13 cellular contexts compared by ENCODE assay signal in the genomic region with DNA sequence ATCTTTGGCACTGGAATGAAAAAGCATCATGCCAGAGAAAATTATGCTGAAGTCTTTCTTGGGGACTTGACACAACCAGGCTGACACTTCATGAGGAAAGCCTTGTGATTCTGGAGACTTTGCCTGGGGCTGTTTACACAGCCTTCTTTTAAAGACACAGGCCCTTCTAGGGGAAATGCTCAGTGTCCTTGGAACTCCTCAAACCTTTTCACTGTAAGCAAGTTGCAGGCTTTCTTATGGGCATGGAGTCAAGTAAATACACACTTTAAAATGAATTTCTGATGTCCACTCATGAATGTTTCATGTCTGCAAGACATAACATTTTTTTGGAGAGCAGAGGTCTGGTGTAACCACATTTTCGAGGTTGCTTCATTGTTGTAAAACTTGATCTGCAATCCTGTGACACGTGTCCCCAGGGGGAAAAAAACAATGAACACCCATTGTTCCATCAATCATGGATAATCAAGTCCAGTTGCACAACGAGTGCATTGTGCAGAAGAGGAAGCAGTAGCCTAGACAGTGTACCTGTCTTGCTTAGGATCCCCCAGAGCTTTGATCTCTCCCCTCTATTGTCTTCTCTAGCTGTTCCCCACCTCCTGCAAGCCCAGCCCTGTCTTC.
DNase-seq lines count a peak whose midpoint lies in the region; ATAC-seq, FAIRE-seq and TF ChIP-seq lines count a peak whose summit lies in the region.
"Had no signal": no experiment of that assay in that cellular context is flagged by ENCODE, and none has a peak within 500 bp of the region (broad histone marks: within the 10 kb centered on the region; RNA-seq: fewer than 3 reads in every experiment).

No MANE protein-coding gene starts in this region.

- H3K4me2 ChIP-seq in hepatocyte: no peak overlapping the region
- H3K4me2 ChIP-seq: A549 had no signal

- no peaks in the 10 kb centered on the region for H3K36me3 ChIP-seq in right atrium auricular region
- no peaks in the 10 kb centered on the region for H3K36me3 ChIP-seq in breast epithelium
- H3K36me3 ChIP-seq in hepatocyte (replicated peaks; ENCODE audit: insufficient read depth, low read depth): no peaks in the 10 kb centered on the region
- H3K36me3 ChIP-seq: Peyer's patch had no signal

- peaks cover 0 to 44% of the 10 kb centered on the region in 2 donors for H3K4me1 ChIP-seq in right atrium auricular region
- no peaks in the 10 kb centered on the region for H3K4me1 ChIP-seq in breast epithelium
- peaks cover 20% of the 10 kb centered on the region for H3K4me1 ChIP-seq in hepatocyte (ENCODE audit: insufficient read depth)
- H3K4me1 ChIP-seq: Peyer's patch had no signal

- H3K4me3 Mint-ChIP-seq in activated naive CD8-positive, alpha-beta T cell treated with anti-CD3 and anti-CD28 coated beads, Interleukin-2, amount 50 U/mL, for 24 hours: no peak overlapping the region
- H3K4me3 Mint-ChIP-seq: activated B cell treated with CpG ODN at 0.5 μM for 24 hours had no signal

- TF ChIP-seq POLR2A in breast epithelium (IDR thresholded peaks at IDR 0.05): no peak

- H4K20me1 ChIP-seq in hepatocyte (ENCODE audit: insufficient read depth, poor library complexity, severe bottlenecking): no peaks in the 10 kb centered on the region

- WGBS in hepatocyte (ENCODE audit: low lambda C conversion rate, missing lambda C conversion rate): 36% methylated on average over 3 of the region's 3 CpGs

- intact Hi-C loops in Right ventricle myocardium inferior (cut with DNase I) (loop anchor here (5.0 kb wide), 1 partner anchor 38 kb away; no protein-coding TSS in a partner anchor), breast epithelium (cut with DNase I; ENCODE audit: low total_unique reads) (no loop called here)

- H3K27me3 ChIP-seq in right atrium auricular region (no peaks in the 10 kb centered on the region), breast epithelium (no peaks in the 10 kb centered on the region), hepatocyte (no peaks in the 10 kb centered on the region)
- H3K27me3 ChIP-seq: Peyer's patch had no signal

- no peaks in the 10 kb centered on the region for H3K4me1 Mint-ChIP-seq in activated naive CD8-positive, alpha-beta T cell treated with anti-CD3 and anti-CD28 coated beads, Interleukin-2, amount 50 U/mL, for 24 hours
- H3K4me1 Mint-ChIP-seq: activated B cell treated with CpG ODN at 0.5 μM for 24 hours had no signal

- no peaks in the 10 kb centered on the region for H3K9me2 ChIP-seq in hepatocyte (replicated peaks; ENCODE audit: insufficient read depth)

- no peak overlapping the region for H3K27ac Mint-ChIP-seq in activated naive CD8-positive, alpha-beta T cell treated with anti-CD3 and anti-CD28 coated beads, Interleukin-2, amount 50 U/mL, for 24 hours
- H3K27ac Mint-ChIP-seq: activated B cell treated with CpG ODN at 0.5 μM for 24 hours had no signal

- no peak overlapping the region for H2AFZ ChIP-seq in hepatocyte

- TF ChIP-seq CTCF in right atrium auricular region (IDR thresholded peaks at IDR 0.05) (no peak), breast epithelium (IDR thresholded peaks at IDR 0.05) (no peak), hepatocyte (IDR thresholded peaks at IDR 0.05; ENCODE audit: poor library complexity) (no peak)

- ATAC-seq in Right ventricle myocardium inferior (peak; percentile 49), GM18861 (IDR thresholded peaks at IDR 0.05; ENCODE audit: unreplicated experiment) (no peak), HG02610 (IDR thresholded peaks at IDR 0.05; ENCODE audit: unreplicated experiment) (no peak)
- ATAC-seq in activated naive CD8-positive, alpha-beta T cell treated with anti-CD3 and anti-CD28 coated beads, Interleukin-2, amount 50 U/mL, for 24 hours: no peak
- ATAC-seq: A549 had no signal

- H3K4me3 ChIP-seq in right atrium auricular region (no peak overlapping the region), breast epithelium (no peak overlapping the region), hepatocyte (no peak overlapping the region)
- H3K4me3 ChIP-seq: A549, Peyer's patch had no signal

- DNase-seq in Right ventricle myocardium inferior (ENCODE audit: missing footprints) (no peak), right atrium auricular region (ENCODE audit: low spot score) (no peak), breast epithelium (ENCODE audit: low spot score in 2 of 2) (peak in 1 of 2 donors; percentile 53), hepatocyte (ENCODE audit: low spot score) (peak; percentile 71), urothelium cell line (ENCODE audit: low spot score) (peak; percentile 38)
- DNase-seq in activated naive CD8-positive, alpha-beta T cell treated with anti-CD3 and anti-CD28 coated beads, Interleukin-2, amount 50 U/mL, for 24 hours: no peak
- DNase-seq: activated B cell treated with CpG ODN at 0.5 μM for 24 hours, DMS79 treated with DMSO at 0.1 percent for 48 hours, Peyer's patch had no signal

- H3K9me3 ChIP-seq in right atrium auricular region: peaks cover 0 to 10% of the 10 kb centered on the region in 2 donors
- H3K9me3 ChIP-seq in breast epithelium: peaks cover 5 to 7% of the 10 kb centered on the region in 2 donors
- no peaks in the 10 kb centered on the region for H3K9me3 ChIP-seq in hepatocyte (ENCODE audit: low read depth)

- H3K27ac ChIP-seq in right atrium auricular region (peak overlapping the region in 1 of 2 donors; percentile 84), breast epithelium (peak overlapping the region; percentile 6 to 50), hepatocyte (peak overlapping the region; percentile 1)
- H3K27ac ChIP-seq: A549, Peyer's patch had no signal

- no peaks in the 10 kb centered on the region for H3K79me2 ChIP-seq in hepatocyte

- no peak for FAIRE-seq in urothelium cell line (lab: Jason Lieb, UNC)
- FAIRE-seq: A549, colon had no signal

- H3K36me3 Mint-ChIP-seq in activated naive CD8-positive, alpha-beta T cell treated with anti-CD3 and anti-CD28 coated beads, Interleukin-2, amount 50 U/mL, for 24 hours (ENCODE audit: low read depth): no peaks in the 10 kb centered on the region

- no peaks in the 10 kb centered on the region for H3K27me3 Mint-ChIP-seq in activated naive CD8-positive, alpha-beta T cell treated with anti-CD3 and anti-CD28 coated beads, Interleukin-2, amount 50 U/mL, for 24 hours
- H3K27me3 Mint-ChIP-seq: activated B cell treated with CpG ODN at 0.5 μM for 24 hours had no signal

- H3K9me3 Mint-ChIP-seq in activated naive CD8-positive, alpha-beta T cell treated with anti-CD3 and anti-CD28 coated beads, Interleukin-2, amount 50 U/mL, for 24 hours: peaks cover 13% of the 10 kb centered on the region

Comparison
In these comparisons a context has a peak if more than half of its experiments do, and no peak if none do; other contexts are left out.
1. DNase-seq: peak in hepatocyte (single experiment) and urothelium cell line (single experiment); none in Right ventricle myocardium inferior (single experiment), right atrium auricular region (single experiment) and activated naive CD8-positive, alpha-beta T cell treated with anti-CD3 and anti-CD28 coated beads, Interleukin-2, amount 50 U/mL, for 24 hours (single experiment).